Comparison of ENCODE assay signal across 11 cellular contexts in the genomic region with DNA sequence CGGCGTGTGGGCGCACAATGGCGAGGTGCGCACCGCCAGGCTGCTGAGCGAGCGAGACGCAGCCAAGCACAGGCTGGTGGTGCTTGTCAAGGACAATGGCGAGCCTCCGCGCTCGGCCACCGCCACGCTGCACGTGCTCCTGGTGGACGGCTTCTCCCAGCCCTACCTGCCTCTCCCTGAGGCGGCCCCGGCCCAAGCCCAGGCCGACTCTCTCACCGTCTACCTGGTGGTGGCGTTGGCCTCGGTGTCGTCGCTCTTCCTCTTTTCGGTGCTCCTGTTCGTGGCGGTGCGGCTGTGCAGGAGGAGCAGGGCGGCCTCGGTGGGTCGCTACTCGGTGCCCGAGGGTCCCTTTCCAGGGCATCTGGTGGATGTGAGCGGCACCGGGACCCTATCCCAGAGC. TPM values are rescaled to one million over a fixed set of nuclear protein-coding genes. Genes with fewer than 3 reads are reported as not detected.
DNase-seq lines count a peak whose midpoint lies in the region; TF ChIP-seq lines count a peak whose summit lies in the region.
"Not testable (repeated sequence)": the region's sequence is repeated elsewhere in the genome, so short reads cannot be mapped to it uniquely, and the experiment has no call there.
"Had no signal": no experiment of that assay in that cellular context is flagged by ENCODE, and none has a peak within 500 bp of the region (broad histone marks: within the 10 kb centered on the region; RNA-seq: fewer than 3 reads in every experiment).

No MANE protein-coding gene starts in this region.

- H3K9me3 Mint-ChIP-seq in activated CD4-positive, alpha-beta T cell treated with anti-CD3 and anti-CD28 coated beads, Interleukin-2, amount 10 ng/mL, durations not matched to agents 7 days and 5 days: peaks cover 25% of the 10 kb centered on the region
- peaks cover 21% of the 10 kb centered on the region for H3K9me3 Mint-ChIP-seq in activated naive CD4-positive, alpha-beta T cell treated with anti-CD3 and anti-CD28 coated beads, Interleukin-2, amount 10 ng/mL, durations not matched to agents 7 days and 5 days
- H3K9me3 Mint-ChIP-seq in endothelial cell (ENCODE audit: unreplicated experiment): not testable (repeated sequence)

- H3K4me1 Mint-ChIP-seq in activated CD4-positive, alpha-beta T cell treated with anti-CD3 and anti-CD28 coated beads, Interleukin-2, amount 10 ng/mL, durations not matched to agents 7 days and 5 days; activated naive CD4-positive, alpha-beta T cell treated with anti-CD3 and anti-CD28 coated beads, Interleukin-2, amount 10 ng/mL, durations not matched to agents 7 days and 5 days; endothelial cell (ENCODE audit: unreplicated experiment): not testable (repeated sequence)

- TF ChIP-seq CTCF in endothelial cell (IDR thresholded peaks at IDR 0.05; ENCODE audit: unreplicated experiment): not testable (repeated sequence)

- H3K27me3 Mint-ChIP-seq in activated CD4-positive, alpha-beta T cell treated with anti-CD3 and anti-CD28 coated beads, Interleukin-2, amount 10 ng/mL, durations not matched to agents 7 days and 5 days: peaks cover 16% of the 10 kb centered on the region
- peaks cover 25% of the 10 kb centered on the region for H3K27me3 Mint-ChIP-seq in activated naive CD4-positive, alpha-beta T cell treated with anti-CD3 and anti-CD28 coated beads, Interleukin-2, amount 10 ng/mL, durations not matched to agents 7 days and 5 days
- not testable (repeated sequence) for H3K27me3 Mint-ChIP-seq in endothelial cell (ENCODE audit: unreplicated experiment)

- DNase-seq in activated CD4-positive, alpha-beta T cell treated with anti-CD3 and anti-CD28 coated beads, Interleukin-2, amount 10 ng/mL, durations not matched to agents 7 days and 5 days; activated naive CD4-positive, alpha-beta T cell treated with anti-CD3 and anti-CD28 coated beads, Interleukin-2, amount 10 ng/mL, durations not matched to agents 7 days and 5 days; endothelial cell (ENCODE audit: low spot score): not testable (repeated sequence)

- CTCF ChIA-PET in activated CD4-positive, alpha-beta T cell treated with anti-CD3 and anti-CD28 coated beads, Interleukin-2, amount 10 ng/mL, durations not matched to agents 7 days and 5 days (lab: Charles Lee); activated naive CD4-positive, alpha-beta T cell treated with anti-CD3 and anti-CD28 coated beads, Interleukin-2, amount 10 ng/mL, durations not matched to agents 7 days and 5 days (lab: Charles Lee): not testable (repeated sequence)

- POLR2A ChIA-PET in activated CD4-positive, alpha-beta T cell treated with anti-CD3 and anti-CD28 coated beads, Interleukin-2, amount 10 ng/mL, durations not matched to agents 7 days and 5 days (lab: Charles Lee): not testable (repeated sequence)

- H3K4me3 Mint-ChIP-seq in activated CD4-positive, alpha-beta T cell treated with anti-CD3 and anti-CD28 coated beads, Interleukin-2, amount 10 ng/mL, durations not matched to agents 7 days and 5 days; activated naive CD4-positive, alpha-beta T cell treated with anti-CD3 and anti-CD28 coated beads, Interleukin-2, amount 10 ng/mL, durations not matched to agents 7 days and 5 days: not testable (repeated sequence)
- peak overlapping the region; percentile 71 for H3K4me3 Mint-ChIP-seq in endothelial cell (ENCODE audit: unreplicated experiment)

- H3K36me3 Mint-ChIP-seq in activated CD4-positive, alpha-beta T cell treated with anti-CD3 and anti-CD28 coated beads, Interleukin-2, amount 10 ng/mL, durations not matched to agents 7 days and 5 days (ENCODE audit: low read depth); activated naive CD4-positive, alpha-beta T cell treated with anti-CD3 and anti-CD28 coated beads, Interleukin-2, amount 10 ng/mL, durations not matched to agents 7 days and 5 days: not testable (repeated sequence)
- peaks cover 25% of the 10 kb centered on the region for H3K36me3 Mint-ChIP-seq in endothelial cell (ENCODE audit: low read depth, unreplicated experiment)

- peak overlapping the region; percentile 33 for H3K27ac Mint-ChIP-seq in activated CD4-positive, alpha-beta T cell treated with anti-CD3 and anti-CD28 coated beads, Interleukin-2, amount 10 ng/mL, durations not matched to agents 7 days and 5 days
- peak overlapping the region; percentile 37 for H3K27ac Mint-ChIP-seq in activated naive CD4-positive, alpha-beta T cell treated with anti-CD3 and anti-CD28 coated beads, Interleukin-2, amount 10 ng/mL, durations not matched to agents 7 days and 5 days
- not testable (repeated sequence) for H3K27ac Mint-ChIP-seq in endothelial cell (ENCODE audit: unreplicated experiment)

RNA-seq across cellular contexts. Expression of a gene that starts 2.2 kb away (rescaled TPM):
- not detected for total RNA-seq in activated CD4-positive, alpha-beta T cell treated with anti-CD3 and anti-CD28 coated beads, Interleukin-2, amount 10 ng/mL, durations not matched to agents 7 days and 5 days
- total RNA-seq in endothelial cell (ENCODE audit: unreplicated experiment): 1.1 TPM
- total RNA-seq: B cell; Caco-2; Calu3; CD4-positive, alpha-beta memory T cell; CD4-positive, alpha-beta T cell; CD4-positive, CD25-positive, alpha-beta regulatory T cell; CD8-positive, alpha-beta memory T cell; CD8-positive, alpha-beta T cell had no signal

RNA-seq across cellular contexts. Expression of a gene that starts 17.1 kb away (rescaled TPM):
- total RNA-seq in activated CD4-positive, alpha-beta T cell treated with anti-CD3 and anti-CD28 coated beads, Interleukin-2, amount 10 ng/mL, durations not matched to agents 7 days and 5 days: not detected
- 7.8 TPM for total RNA-seq in endothelial cell (ENCODE audit: unreplicated experiment)
- total RNA-seq: B cell; Caco-2; Calu3; CD4-positive, CD25-positive, alpha-beta regulatory T cell; CD8-positive, alpha-beta memory T cell; CD8-positive, alpha-beta T cell had no signal

RNA-seq across cellular contexts. Expression of a gene that starts 20.3 kb away (rescaled TPM):
- not detected for total RNA-seq in activated CD4-positive, alpha-beta T cell treated with anti-CD3 and anti-CD28 coated beads, Interleukin-2, amount 10 ng/mL, durations not matched to agents 7 days and 5 days
- 4.6 TPM for total RNA-seq in endothelial cell (ENCODE audit: unreplicated experiment)
- total RNA-seq: B cell; Caco-2; CD4-positive, alpha-beta memory T cell; CD4-positive, alpha-beta T cell; CD4-positive, CD25-positive, alpha-beta regulatory T cell; CD8-positive, alpha-beta memory T cell; CD8-positive, alpha-beta T cell had no signal

RNA-seq across cellular contexts. Expression of a gene that starts 25.5 kb away (rescaled TPM):
- not detected for total RNA-seq in activated CD4-positive, alpha-beta T cell treated with anti-CD3 and anti-CD28 coated beads, Interleukin-2, amount 10 ng/mL, durations not matched to agents 7 days and 5 days
- 9.2 TPM for total RNA-seq in endothelial cell (ENCODE audit: unreplicated experiment)
- total RNA-seq: B cell; Caco-2; CD4-positive, alpha-beta memory T cell; CD4-positive, alpha-beta T cell; CD4-positive, CD25-positive, alpha-beta regulatory T cell; CD8-positive, alpha-beta memory T cell; CD8-positive, alpha-beta T cell had no signal

RNA-seq across cellular contexts. Expression of a gene that starts 30.1 kb away (rescaled TPM):
- not detected for total RNA-seq in activated CD4-positive, alpha-beta T cell treated with anti-CD3 and anti-CD28 coated beads, Interleukin-2, amount 10 ng/mL, durations not matched to agents 7 days and 5 days
- 10.9 TPM for total RNA-seq in endothelial cell (ENCODE audit: unreplicated experiment)
- total RNA-seq: B cell; Caco-2; CD4-positive, alpha-beta memory T cell; CD4-positive, alpha-beta T cell; CD4-positive, CD25-positive, alpha-beta regulatory T cell; CD8-positive, alpha-beta memory T cell; CD8-positive, alpha-beta T cell had no signal
